In the genomic region with DNA sequence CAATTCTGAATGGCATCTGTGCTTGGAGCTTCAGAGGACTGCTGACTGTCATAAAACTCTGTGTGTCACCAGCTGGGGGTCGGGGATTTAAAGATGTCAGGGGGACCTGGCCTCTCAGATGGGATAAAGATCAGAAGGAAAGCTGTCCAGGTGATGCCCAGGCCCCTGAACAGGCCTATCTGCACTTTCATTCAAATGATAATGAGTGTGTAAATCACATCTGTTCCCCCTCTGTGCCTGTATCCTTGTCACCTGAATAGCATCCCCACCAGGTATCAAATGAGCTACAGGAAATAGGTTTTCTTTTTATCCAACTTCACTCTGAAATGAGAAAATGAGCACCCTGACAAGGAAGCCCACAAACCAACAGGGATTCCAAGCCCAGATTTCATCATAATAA, we compare ENCODE assay signal across 13 cellular contexts.
A peak's percentile ranks its signal among the peaks of the same experiment; 100 is the strongest.
DNase-seq lines count a peak whose midpoint lies in the region; TF ChIP-seq lines count a peak whose summit lies in the region.
"Had no signal": no experiment of that assay in that cellular context is flagged by ENCODE, and none has a peak within 500 bp of the region (broad histone marks: within the 10 kb centered on the region; RNA-seq: fewer than 3 reads in every experiment).

No MANE protein-coding gene starts in this region.

- peak overlapping the region in 5 of 6 donors; percentile 83 to 92 (median 89) for H3K27ac Mint-ChIP-seq in immature natural killer cell
- no peak overlapping the region for H3K27ac Mint-ChIP-seq in MCF 10A (ENCODE audit: low read depth, unreplicated experiment)
- H3K27ac Mint-ChIP-seq: activated naive CD8-positive, alpha-beta T cell had no signal

- H3K4me3 Mint-ChIP-seq in immature natural killer cell (peak overlapping the region in 3 of 5 donors; percentile 30 to 61 (median 47)), MCF 10A (ENCODE audit: unreplicated experiment) (no peak overlapping the region)
- H3K4me3 Mint-ChIP-seq: activated naive CD8-positive, alpha-beta T cell had no signal

- no TSS peak for BruUV-seq in MCF 10A (replicated peaks; lab: Mats Ljungman, UMichigan)

- H3K9ac ChIP-seq in HUES64 (ENCODE audit: low read depth, low read length) (no peak overlapping the region), subcutaneous abdominal adipose tissue (ENCODE audit: low read length in 5 of 5) (peak overlapping the region in 2 of 5 donors; percentile 13 to 22)

- H3K36me3 Mint-ChIP-seq in immature natural killer cell (peaks cover 8 to 14% (median 13%) of the 10 kb centered on the region in 3 donors), MCF 10A (ENCODE audit: insufficient read depth, unreplicated experiment) (peaks cover 7% of the 10 kb centered on the region)

- no peak overlapping the region for H3K4me3 ChIP-seq in HUES64 (ENCODE audit: low read length)
- H3K4me3 ChIP-seq in adrenal gland = peak overlapping the region in 1 of 4 donors; percentile 22
- no peak overlapping the region for H3K4me3 ChIP-seq in subcutaneous abdominal adipose tissue (ENCODE audit: low read depth in 1 of 5, low read length in 5 of 5)

- H3K36me3 ChIP-seq in HUES64 (ENCODE audit: insufficient read depth, low read length) (no peaks in the 10 kb centered on the region), adrenal gland (replicated peaks in 1 of 2) (no peaks in the 10 kb centered on the region), subcutaneous abdominal adipose tissue (ENCODE audit: control insufficient read depth in 5 of 5, insufficient read depth in 5 of 5, low read length in 5 of 5) (peaks cover 0 to 14% (median 2%) of the 10 kb centered on the region in 5 donors)

- H3K27me3 Mint-ChIP-seq in immature natural killer cell (ENCODE audit: low read depth in 3 of 3) (peaks cover 5 to 25% (median 7%) of the 10 kb centered on the region in 3 donors), MCF 10A (ENCODE audit: insufficient read depth, unreplicated experiment) (no peaks in the 10 kb centered on the region)

- H3K27me3 ChIP-seq in HUES64 (ENCODE audit: insufficient read depth, low read length) (peaks cover 7% of the 10 kb centered on the region; the same call in 1 of the 2 replicates), adrenal gland (no peaks in the 10 kb centered on the region), subcutaneous abdominal adipose tissue (ENCODE audit: control insufficient read depth in 5 of 5, insufficient read depth in 4 of 5, low read length in 5 of 5) (no peaks in the 10 kb centered on the region)

- POLR2A ChIA-PET in MCF 10A (lab: Yijun Ruan, JAX) = interaction anchor here (0.6 to 1.6 kb wide), 4 partner anchors 10 to 573 kb away, joined by 3 to 4 read pairs (median 3); no protein-coding TSS in a partner anchor

- H3K27ac ChIP-seq in HUES64 (ENCODE audit: low read depth, low read length) = peak overlapping the region; percentile 29; the same call in 1 of the 2 replicates
- peak overlapping the region; percentile 44 to 82 (median 78) for H3K27ac ChIP-seq in adrenal gland
- peak overlapping the region; percentile 54 for H3K27ac ChIP-seq in subcutaneous abdominal adipose tissue (ENCODE audit: low read depth, low read length)

- TF ChIP-seq CTCF in adrenal gland (IDR thresholded peaks at IDR 0.05) (no peak), MCF 10A (IDR thresholded peaks at IDR 0.05; ENCODE audit: unreplicated experiment) (no peak)

- H3K9me3 ChIP-seq in HUES64 (ENCODE audit: insufficient read depth, low read depth, low read length) (no peaks in the 10 kb centered on the region), adrenal gland (replicated peaks in 1 of 3) (no peaks in the 10 kb centered on the region), subcutaneous abdominal adipose tissue (ENCODE audit: control insufficient read depth in 5 of 5, low read length in 5 of 5) (no peaks in the 10 kb centered on the region)

- WGBS in HUES64 = 0% methylated on average over 1 of the region's 1 CpG
- 8 to 37% (median 22%) methylated on average over 1 of the region's 1 CpG for WGBS in adrenal gland, 4 donors

- no peak for TF ChIP-seq POLR2A in adrenal gland (IDR thresholded peaks at IDR 0.05)

- H3K9me3 Mint-ChIP-seq in immature natural killer cell (no peaks in the 10 kb centered on the region), MCF 10A (ENCODE audit: unreplicated experiment) (no peaks in the 10 kb centered on the region)

- intact Hi-C loops in adrenal gland (cut with DNase I) (no loop called here), MCF 10A (cut with micrococcal nuclease) (no loop called here)

- peaks cover 64% of the 10 kb centered on the region for H3K4me1 ChIP-seq in HUES64 (ENCODE audit: insufficient read depth, low read length)
- peaks cover 47 to 85% of the 10 kb centered on the region in 2 donors for H3K4me1 ChIP-seq in adrenal gland (replicated peaks in 1 of 2)
- H3K4me1 ChIP-seq in subcutaneous abdominal adipose tissue (ENCODE audit: control insufficient read depth in 5 of 5, insufficient read depth in 5 of 5, low read length in 5 of 5) = peaks cover 0 to 36% (median 29%) of the 10 kb centered on the region in 5 donors

- H3K4me1 Mint-ChIP-seq in immature natural killer cell (peaks cover 61 to 89% of the 10 kb centered on the region in 2 donors), MCF 10A (ENCODE audit: insufficient read depth, unreplicated experiment) (peaks cover 6% of the 10 kb centered on the region)

- CTCF ChIA-PET in MCF 10A (lab: Yijun Ruan, JAX) = interaction anchor here (0.5 to 0.7 kb wide), 3 partner anchors 24 to 1399 kb away, joined by 3 to 5 read pairs (median 4); no protein-coding TSS in a partner anchor

- DNase-seq in adrenal gland (no peak), immature natural killer cell (no peak), NCI-H2107 (lab: John Stamatoyannopoulos, UW) (no peak), NOMO-1 (lab: John Stamatoyannopoulos, UW; ENCODE audit: unreplicated experiment in 2 of 2) (no peak), MCF 10A (ENCODE audit: unreplicated experiment) (no peak), HUDEP-2 (lab: John Stamatoyannopoulos, UW; ENCODE audit: unreplicated experiment in 76 of 76) (no peak)
- DNase-seq: mammary epithelial cell; NCI-H2227 treated with DMSO at 0.1 percent for 48 hours; stimulated activated CD4-positive, alpha-beta T cell treated with anti-CD3 and anti-CD28 coated beads, Interleukin-4, amount 100 ng/mL, for 1 hour; stimulated activated naive CD8-positive, alpha-beta T cell treated with anti-CD3 and anti-CD28 coated beads, Interleukin-15, Interleukin-2, amounts not matched to agents 100 U/mL and 50 U/mL, for 24 hours had no signal
